Comparison of ENCODE assay signal across 35 cellular contexts in the genomic region with DNA sequence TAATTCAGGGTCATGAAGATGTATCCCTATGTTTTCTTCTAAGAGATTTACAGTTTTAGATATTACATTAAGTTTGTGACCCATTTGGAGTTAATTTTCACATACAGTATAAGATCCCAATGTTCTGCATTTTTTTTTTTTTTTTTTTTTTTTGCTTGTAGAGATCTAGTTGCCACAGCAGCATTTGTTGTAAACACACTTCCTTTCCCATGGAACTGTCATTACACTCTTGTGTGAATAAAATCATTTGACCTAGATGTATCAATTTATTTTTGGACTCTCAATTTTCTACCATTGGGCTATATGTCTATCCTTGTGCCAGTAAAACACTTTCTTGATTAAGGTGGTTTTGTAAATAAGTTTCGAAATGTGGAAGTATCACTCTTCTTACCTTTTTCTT.
"Had no signal": no experiment of that assay in that cellular context is flagged by ENCODE, and none has a peak within 500 bp of the region (broad histone marks: within the 10 kb centered on the region; RNA-seq: fewer than 3 reads in every experiment).

No MANE protein-coding gene starts in this region.

- ATAC-seq: activated naive CD4-positive, alpha-beta T cell treated with anti-CD3 and anti-CD28 coated beads, Interleukin-2, amount 50 U/mL, for 72 hours; activated naive CD8-positive, alpha-beta T cell treated with anti-CD3 and anti-CD28 coated beads, Interleukin-2, amount 50 U/mL, for 24 hours; activated T-cell treated with anti-CD3 and anti-CD28 coated beads, Interleukin-2, amount 50 U/mL, for 4 hours; activated T-cell treated with anti-CD3 and anti-CD28 coated beads, Interleukin-2, amount 50 U/mL, for 72 hours; activated T-helper 17 cell treated with anti-CD3 and anti-CD28 coated beads, Interleukin-2, amount 50 U/mL, for 72 hours; body of pancreas had no signal

- H3K4me3 Mint-ChIP-seq: activated naive CD4-positive, alpha-beta T cell treated with anti-CD3 and anti-CD28 coated beads for 36 hours; activated naive CD4-positive, alpha-beta T cell treated with anti-CD3 and anti-CD28 coated beads, Interleukin-2, amount 10 ng/mL, durations not matched to agents 7 days and 5 days; activated naive CD4-positive, alpha-beta T cell treated with anti-CD3 and anti-CD28 coated beads, Interleukin-2, amount 50 U/mL, for 24 hours; activated naive CD8-positive, alpha-beta T cell; activated naive CD8-positive, alpha-beta T cell treated with anti-CD3 and anti-CD28 coated beads for 36 hours; activated naive CD8-positive, alpha-beta T cell treated with anti-CD3 and anti-CD28 coated beads, Interleukin-2, amount 10 ng/mL, durations not matched to agents 7 days and 5 days; activated naive CD8-positive, alpha-beta T cell treated with anti-CD3 and anti-CD28 coated beads, Interleukin-2, amount 50 U/mL, for 24 hours; activated T-cell treated with anti-CD3 and anti-CD28 coated beads, Interleukin-2, amount 50 U/mL, for 24 hours; activated T-cell treated with anti-CD3 and anti-CD28 coated beads, Interleukin-2, amount 50 U/mL, for 4 hours; activated T-cell treated with anti-CD3 and anti-CD28 coated beads, Interleukin-2, amount 50 U/mL, for 72 hours; activated T-helper 1 cell treated with anti-CD3 and anti-CD28 coated beads, Interleukin-12 subunit alpha, Interleukin-12 subunit beta, Interleukin-2, Interleukin-4 antibody, amounts not matched to agents 30 ng/mL and 10 ng/mL and 1 ng/mL, durations not matched to agents 14 hours and 24 hours and 36 hours; activated T-helper 17 cell treated with anti-CD3 and anti-CD28 coated beads, Interleukin-2, amount 50 U/mL, for 72 hours; brain; central memory CD8-positive, alpha-beta T cell had no signal

- H3K4me1 Mint-ChIP-seq: activated naive CD4-positive, alpha-beta T cell treated with anti-CD3 and anti-CD28 coated beads, Interleukin-2, amount 10 ng/mL, durations not matched to agents 7 days and 5 days; activated naive CD4-positive, alpha-beta T cell treated with anti-CD3 and anti-CD28 coated beads, Interleukin-2, amount 50 U/mL, for 24 hours; activated naive CD8-positive, alpha-beta T cell treated with anti-CD3 and anti-CD28 coated beads for 36 hours; activated naive CD8-positive, alpha-beta T cell treated with anti-CD3 and anti-CD28 coated beads, Interleukin-2, amount 10 ng/mL, durations not matched to agents 7 days and 5 days; activated naive CD8-positive, alpha-beta T cell treated with anti-CD3 and anti-CD28 coated beads, Interleukin-2, amount 50 U/mL, for 24 hours; activated T-helper 17 cell treated with anti-CD3 and anti-CD28 coated beads, Interleukin-2, amount 50 U/mL, for 72 hours; brain; central memory CD8-positive, alpha-beta T cell had no signal

- H3K27ac Mint-ChIP-seq: activated naive CD4-positive, alpha-beta T cell treated with anti-CD3 and anti-CD28 coated beads for 36 hours; activated naive CD4-positive, alpha-beta T cell treated with anti-CD3 and anti-CD28 coated beads, Interleukin-2, amount 10 ng/mL, durations not matched to agents 7 days and 5 days; activated naive CD4-positive, alpha-beta T cell treated with anti-CD3 and anti-CD28 coated beads, Interleukin-2, amount 50 U/mL, for 24 hours; activated naive CD4-positive, alpha-beta T cell treated with anti-CD3 and anti-CD28 coated beads, Interleukin-2, amount 50 U/mL, for 72 hours; activated naive CD8-positive, alpha-beta T cell; activated naive CD8-positive, alpha-beta T cell treated with anti-CD3 and anti-CD28 coated beads for 36 hours; activated naive CD8-positive, alpha-beta T cell treated with anti-CD3 and anti-CD28 coated beads, Interleukin-2, amount 10 ng/mL, durations not matched to agents 7 days and 5 days; activated naive CD8-positive, alpha-beta T cell treated with anti-CD3 and anti-CD28 coated beads, Interleukin-2, amount 50 U/mL, for 24 hours; activated T-cell treated with anti-CD3 and anti-CD28 coated beads, Interleukin-2, amount 50 U/mL, for 24 hours; activated T-cell treated with anti-CD3 and anti-CD28 coated beads, Interleukin-2, amount 50 U/mL, for 72 hours; activated T-helper 1 cell treated with anti-CD3 and anti-CD28 coated beads, Interleukin-12 subunit alpha, Interleukin-12 subunit beta, Interleukin-2, Interleukin-4 antibody, amounts not matched to agents 30 ng/mL and 10 ng/mL and 1 ng/mL, durations not matched to agents 14 hours and 24 hours and 36 hours; activated T-helper 17 cell treated with anti-CD3 and anti-CD28 coated beads, Interleukin-2, amount 50 U/mL, for 72 hours; activated T-helper 2 cell treated with anti-CD3 and anti-CD28 coated beads, Interferon-gamma antibody, Interleukin-2, Interleukin-4, amounts not matched to agents 10 μg/mL and 5 μg/mL and 100 μg/mL, durations not matched to agents 14 hours and 24 hours and 36 hours; brain had no signal

- DNase-seq: activated effector memory CD4-positive, alpha-beta T cell treated with anti-CD3 and anti-CD28 coated beads, Interleukin-2, amount 50 U/mL, for 16 hours; activated effector memory CD4-positive, alpha-beta T cell treated with Interleukin-2 at 50 U/mL for 16 hours; activated gamma-delta T cell; activated gamma-delta T cell treated with Interleukin-2 at 50 U/mL for 16 hours; activated naive CD4-positive, alpha-beta T cell; activated naive CD4-positive, alpha-beta T cell treated with anti-CD3 and anti-CD28 coated beads for 36 hours; activated naive CD4-positive, alpha-beta T cell treated with anti-CD3 and anti-CD28 coated beads, Interleukin-2, amount 10 ng/mL, durations not matched to agents 7 days and 5 days; activated naive CD4-positive, alpha-beta T cell treated with anti-CD3 and anti-CD28 coated beads, Interleukin-2, amount 50 U/mL, for 16 hours; activated naive CD4-positive, alpha-beta T cell treated with Interleukin-2 at 50 U/mL for 16 hours; activated naive CD8-positive, alpha-beta T cell treated with anti-CD3 and anti-CD28 coated beads for 36 hours; activated naive CD8-positive, alpha-beta T cell treated with anti-CD3 and anti-CD28 coated beads, Interleukin-2, amount 10 ng/mL, durations not matched to agents 7 days and 5 days; activated naive CD8-positive, alpha-beta T cell treated with anti-CD3 and anti-CD28 coated beads, Interleukin-2, amount 50 U/mL, for 24 hours; activated T-cell treated with anti-CD3 and anti-CD28 coated beads, Interleukin-2, amount 50 U/mL, for 1 hour; activated T-cell treated with anti-CD3 and anti-CD28 coated beads, Interleukin-2, amount 50 U/mL, for 24 hours; activated T-cell treated with anti-CD3 and anti-CD28 coated beads, Interleukin-2, amount 50 U/mL, for 4 hours; activated T-cell treated with anti-CD3 and anti-CD28 coated beads, Interleukin-2, amount 50 U/mL, for 48 hours; activated T-cell treated with anti-CD3 and anti-CD28 coated beads, Interleukin-2, amount 50 U/mL, for 72 hours; adrenal gland; amniotic stem cell; amygdala; anterior cingulate cortex; aorta; body of pancreas; brain microvascular endothelial cell; caudate nucleus; central memory CD4-positive, alpha-beta T cell; cerebellar nuclear complex had no signal

- H3K27me3 Mint-ChIP-seq: activated naive CD4-positive, alpha-beta T cell treated with anti-CD3 and anti-CD28 coated beads, Interleukin-2, amount 10 ng/mL, durations not matched to agents 7 days and 5 days; activated naive CD4-positive, alpha-beta T cell treated with anti-CD3 and anti-CD28 coated beads, Interleukin-2, amount 50 U/mL, for 24 hours; activated naive CD8-positive, alpha-beta T cell; activated naive CD8-positive, alpha-beta T cell treated with anti-CD3 and anti-CD28 coated beads for 36 hours; activated naive CD8-positive, alpha-beta T cell treated with anti-CD3 and anti-CD28 coated beads, Interleukin-2, amount 10 ng/mL, durations not matched to agents 7 days and 5 days; activated naive CD8-positive, alpha-beta T cell treated with anti-CD3 and anti-CD28 coated beads, Interleukin-2, amount 50 U/mL, for 24 hours; activated T-cell treated with anti-CD3 and anti-CD28 coated beads, Interleukin-2, amount 50 U/mL, for 24 hours; activated T-helper 17 cell treated with anti-CD3 and anti-CD28 coated beads, Interleukin-2, amount 50 U/mL, for 72 hours; central memory CD8-positive, alpha-beta T cell had no signal

- H3K36me3 Mint-ChIP-seq: activated naive CD4-positive, alpha-beta T cell treated with anti-CD3 and anti-CD28 coated beads, Interleukin-2, amount 10 ng/mL, durations not matched to agents 7 days and 5 days; activated naive CD4-positive, alpha-beta T cell treated with anti-CD3 and anti-CD28 coated beads, Interleukin-2, amount 50 U/mL, for 24 hours; activated naive CD4-positive, alpha-beta T cell treated with anti-CD3 and anti-CD28 coated beads, Interleukin-2, amount 50 U/mL, for 72 hours; activated naive CD8-positive, alpha-beta T cell; activated naive CD8-positive, alpha-beta T cell treated with anti-CD3 and anti-CD28 coated beads for 36 hours; activated naive CD8-positive, alpha-beta T cell treated with anti-CD3 and anti-CD28 coated beads, Interleukin-2, amount 10 ng/mL, durations not matched to agents 7 days and 5 days; brain had no signal
